In the genomic region with DNA sequence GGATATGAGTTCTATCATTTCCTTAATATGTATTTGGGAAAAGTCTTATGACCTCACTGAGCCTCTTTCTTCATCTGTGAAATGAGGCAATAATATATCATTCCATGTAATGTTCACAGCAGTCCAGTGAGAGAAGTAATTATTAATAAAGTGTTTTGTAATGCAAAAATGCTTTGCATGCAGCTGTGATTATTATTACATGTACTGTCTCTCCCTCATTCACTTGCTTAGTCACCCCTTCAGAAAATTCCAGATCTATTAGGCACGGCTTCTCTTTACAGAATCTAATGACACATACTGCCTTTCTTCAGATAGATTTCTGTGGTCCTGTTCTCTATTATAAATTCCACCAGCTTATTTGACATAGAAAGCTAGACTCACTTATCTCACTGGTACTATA, we compare ENCODE assay signal across 28 cellular contexts. TPM values are rescaled to one million over a fixed set of nuclear protein-coding genes. Genes with fewer than 3 reads are reported as not detected.
DNase-seq lines count a peak whose midpoint lies in the region; ATAC-seq and TF ChIP-seq lines count a peak whose summit lies in the region.
"Had no signal": no experiment of that assay in that cellular context is flagged by ENCODE, and none has a peak within 500 bp of the region (broad histone marks: within the 10 kb centered on the region; RNA-seq: fewer than 3 reads in every experiment).

No MANE protein-coding gene starts in this region.

- intact Hi-C loops in MCF 10A (cut with micrococcal nuclease) (no loop called here), breast epithelium (cut with DNase I; ENCODE audit: low total_unique reads) (no loop called here)
- intact Hi-C loops in CD4-positive, alpha-beta T cell (cut with DNase I, micrococcal nuclease) = no loop called here

- no peaks in the 10 kb centered on the region for H3K9me3 ChIP-seq in breast epithelium
- no peaks in the 10 kb centered on the region for H3K9me3 ChIP-seq in CD4-positive, alpha-beta T cell (ENCODE audit: control insufficient read depth, low read length)
- H3K9me3 ChIP-seq: MG63, neutrophil had no signal

- in situ Hi-C loops in astrocyte of the spinal cord (cut with HindIII; ENCODE audit: low sequenced_read_pairs) = no loop called here

- H3K4me3 ChIP-seq in breast epithelium (no peak overlapping the region), astrocyte of the spinal cord (ENCODE audit: low read depth, low read length) (no peak overlapping the region)
- H3K4me3 ChIP-seq: dorsolateral prefrontal cortex, hepatocyte, MG63 had no signal

- H3K9me3 Mint-ChIP-seq in MCF 10A (ENCODE audit: unreplicated experiment) = peaks cover 8% of the 10 kb centered on the region
- no peaks in the 10 kb centered on the region for H3K9me3 Mint-ChIP-seq in CD4-positive, alpha-beta T cell
- H3K9me3 Mint-ChIP-seq: naive B cell had no signal

- no peaks in the 10 kb centered on the region for H3K36me3 Mint-ChIP-seq in MCF 10A (ENCODE audit: insufficient read depth, unreplicated experiment)
- H3K36me3 Mint-ChIP-seq in CD4-positive, alpha-beta T cell (ENCODE audit: low read depth) = no peaks in the 10 kb centered on the region
- H3K36me3 Mint-ChIP-seq: activated naive CD8-positive, alpha-beta T cell; CD8-positive, alpha-beta memory T cell; naive B cell had no signal

- TF ChIP-seq CTCF in MCF 10A (IDR thresholded peaks at IDR 0.05; ENCODE audit: unreplicated experiment) (no peak), breast epithelium (IDR thresholded peaks at IDR 0.05) (no peak), astrocyte of the spinal cord (IDR thresholded peaks at IDR 0.05; ENCODE audit: low read depth, low read length) (no peak)
- TF ChIP-seq CTCF in CD4-positive, alpha-beta T cell (IDR thresholded peaks at IDR 0.05) = no peak

- CTCF ChIA-PET in MCF 10A (lab: Yijun Ruan, JAX) = interaction anchor here (0.6 to 2.6 kb wide), 3 partner anchors 10 to 878 kb away, joined by 3 to 8 read pairs (median 4); no protein-coding TSS in a partner anchor
- CTCF ChIA-PET in CD4-positive, alpha-beta T cell (lab: Charles Lee) = no interaction called here

- no peak overlapping the region for H3K27ac Mint-ChIP-seq in MCF 10A (ENCODE audit: low read depth, unreplicated experiment)
- H3K27ac Mint-ChIP-seq in CD4-positive, alpha-beta T cell = no peak overlapping the region
- H3K27ac Mint-ChIP-seq: activated naive CD8-positive, alpha-beta T cell; CD8-positive, alpha-beta memory T cell; naive B cell; progenitor cell of endocrine pancreas had no signal

- no peak overlapping the region for H3K27ac ChIP-seq in breast epithelium
- H3K27ac ChIP-seq in CD4-positive, alpha-beta T cell (ENCODE audit: low read depth, low read length) = no peak overlapping the region
- H3K27ac ChIP-seq: dorsolateral prefrontal cortex, hepatocyte, neutrophil had no signal

- H3K27me3 Mint-ChIP-seq in MCF 10A (ENCODE audit: insufficient read depth, unreplicated experiment) = no peaks in the 10 kb centered on the region
- no peaks in the 10 kb centered on the region for H3K27me3 Mint-ChIP-seq in CD4-positive, alpha-beta T cell
- H3K27me3 Mint-ChIP-seq: CD8-positive, alpha-beta memory T cell; progenitor cell of endocrine pancreas had no signal

- ATAC-seq in GM18868 (IDR thresholded peaks at IDR 0.05; ENCODE audit: unreplicated experiment) = no peak
- no peak for ATAC-seq in CD4-positive, alpha-beta T cell (ENCODE audit: poor library complexity)
- ATAC-seq: left lobe of liver had no signal

- DNase-seq in MCF 10A (ENCODE audit: unreplicated experiment) = peak; percentile 15
- DNase-seq in breast epithelium (ENCODE audit: low spot score in 2 of 2) = no peak
- peak; percentile 23 for DNase-seq in astrocyte of the spinal cord (ENCODE audit: low read depth, low spot score)
- peak; percentile 41 for DNase-seq in iris pigment epithelial cell (ENCODE audit: low read depth)
- DNase-seq in activated T-cell treated with anti-CD3 and anti-CD28 coated beads, Interleukin-2, amount 50 U/mL, for 1 hour = no peak
- DNase-seq in HUDEP-2 (lab: John Stamatoyannopoulos, UW; ENCODE audit: unreplicated experiment in 76 of 76) = no peak
- no peak for DNase-seq in CD4-positive, alpha-beta T cell
- DNase-seq: activated CD4-positive, alpha-beta T cell treated with anti-CD3 and anti-CD28 coated beads, Interleukin-2, amount 50 U/mL, for 4 hours; activated CD4-positive, CD25-positive, alpha-beta regulatory T cell; aorta; CD8-positive, alpha-beta memory T cell; DMS53; dorsolateral prefrontal cortex; mesenchymal stem cell; MG63; naive B cell; NCI-H2029 treated with DMSO at 0.1 percent for 48 hours; NCI-H69; stimulated activated CD4-positive, alpha-beta T cell treated with anti-CD3 and anti-CD28 coated beads, Interleukin-15, amount 100 ng/mL, for 24 hours; stimulated activated naive CD4-positive, alpha-beta T cell; T-helper 1 cell had no signal

- no TSS peak for BruUV-seq in MCF 10A (replicated peaks; lab: Mats Ljungman, UMichigan)

- no peaks in the 10 kb centered on the region for H3K36me3 ChIP-seq in breast epithelium
- H3K36me3 ChIP-seq: MG63, neutrophil had no signal

- no peaks in the 10 kb centered on the region for H3K4me1 ChIP-seq in breast epithelium

- no peaks in the 10 kb centered on the region for H3K4me1 Mint-ChIP-seq in MCF 10A (ENCODE audit: insufficient read depth, unreplicated experiment)
- no peaks in the 10 kb centered on the region for H3K4me1 Mint-ChIP-seq in CD4-positive, alpha-beta T cell (ENCODE audit: low read depth)
- H3K4me1 Mint-ChIP-seq: CD8-positive, alpha-beta memory T cell; naive B cell had no signal

- H3K4me3 Mint-ChIP-seq in MCF 10A (ENCODE audit: unreplicated experiment) = no peak overlapping the region
- H3K4me3 Mint-ChIP-seq in CD4-positive, alpha-beta T cell = no peak overlapping the region
- H3K4me3 Mint-ChIP-seq: activated naive CD8-positive, alpha-beta T cell; CD8-positive, alpha-beta memory T cell; naive B cell had no signal

- no peak for TF ChIP-seq POLR2A in breast epithelium (IDR thresholded peaks at IDR 0.05)

- peaks cover 0 to 24% of the 10 kb centered on the region in 2 donors for H3K27me3 ChIP-seq in breast epithelium
- no peaks in the 10 kb centered on the region for H3K27me3 ChIP-seq in CD4-positive, alpha-beta T cell (ENCODE audit: control insufficient read depth, insufficient read depth, low read length)
- H3K27me3 ChIP-seq: hepatocyte, MG63, neutrophil had no signal

- POLR2A ChIA-PET in MCF 10A (lab: Yijun Ruan, JAX) = no interaction called here
- POLR2A ChIA-PET in CD4-positive, alpha-beta T cell (lab: Charles Lee) = no interaction called here

RNA-seq across cellular contexts. Expression of a gene that starts 53.5 kb away (rescaled TPM):
- total RNA-seq in MCF 10A (2022) (0.75 and 2.7 TPM in 2 replicates), breast epithelium (10 to 100 TPM in 2 of 3 donors, 1 to 10 TPM in 1; 7.9 to 18.1 (median 13.1) TPM)
- total RNA-seq in CD4-positive, alpha-beta T cell = not detected
- total RNA-seq: CD8-positive, alpha-beta memory T cell; G401 had no signal

Comparison
In these comparisons a context has a peak if more than half of its experiments do, and no peak if none do; other contexts are left out.
1. DNase-seq: peak in MCF 10A (single experiment), astrocyte of the spinal cord (single experiment) and iris pigment epithelial cell (single experiment); none in breast epithelium (0 of 2), activated T-cell treated with anti-CD3 and anti-CD28 coated beads, Interleukin-2, amount 50 U/mL, for 1 hour (single experiment), HUDEP-2 (0 of 76) and CD4-positive, alpha-beta T cell (0 of 10).